In the genomic region with DNA sequence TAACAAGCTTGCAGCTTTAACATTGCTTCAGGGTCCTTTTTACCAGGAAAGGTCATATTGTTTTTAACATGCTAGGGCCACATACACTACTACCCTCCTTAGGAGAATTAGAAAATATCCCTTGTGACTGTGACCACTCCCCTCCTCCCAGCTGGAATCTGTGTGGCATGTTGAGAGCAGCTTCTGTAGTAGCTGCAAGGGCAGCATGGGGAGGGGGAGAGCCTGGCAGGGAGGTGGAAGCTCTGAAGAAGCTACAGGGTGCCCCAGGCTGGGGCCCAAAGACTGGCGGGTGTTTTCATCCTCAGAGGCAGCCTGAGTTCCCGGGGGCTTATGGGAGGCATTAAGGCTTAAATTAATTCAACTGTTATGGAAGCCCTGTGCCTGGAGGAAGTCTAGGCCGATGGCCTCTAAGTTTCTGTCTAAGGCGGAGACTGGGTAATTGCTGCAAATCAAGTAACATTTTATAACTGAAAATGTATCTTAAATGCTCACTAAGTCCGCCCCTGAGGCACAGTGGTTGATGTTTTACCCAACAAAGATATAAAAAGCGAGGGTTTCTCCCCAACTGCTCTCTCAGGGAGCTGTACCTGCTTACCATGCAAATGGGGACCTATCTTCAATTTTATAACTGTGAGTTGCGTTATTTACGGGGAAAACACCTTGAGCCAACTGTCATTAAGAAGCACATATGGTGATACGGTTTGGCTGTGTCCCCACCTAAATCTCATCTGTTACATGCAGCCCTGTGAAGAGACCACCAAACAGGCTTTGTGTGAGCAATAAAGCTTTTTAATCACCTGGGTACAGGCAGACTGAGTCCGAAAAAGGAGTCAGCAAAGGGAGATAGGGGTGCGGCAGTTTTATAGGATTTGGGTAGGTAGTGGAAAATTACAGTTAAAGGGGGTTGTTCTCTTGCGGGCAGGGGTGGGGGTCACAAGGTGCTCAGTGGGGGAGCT, we compare ENCODE assay signal across 10 cellular contexts. TPM values are rescaled to one million over a fixed set of nuclear protein-coding genes. Genes with fewer than 3 reads are reported as not detected.
DNase-seq lines count a peak whose midpoint lies in the region; ATAC-seq, FAIRE-seq and TF ChIP-seq lines count a peak whose summit lies in the region.
"Had no signal": no experiment of that assay in that cellular context is flagged by ENCODE, and none has a peak within 500 bp of the region (broad histone marks: within the 10 kb centered on the region; RNA-seq: fewer than 3 reads in every experiment).

No MANE protein-coding gene starts in this region.

- peak overlapping the region; percentile 73 for H3K4me2 ChIP-seq in OCI-LY1 (ENCODE audit: low read length)

- ATAC-seq in HG02623 (IDR thresholded peaks at IDR 0.05; ENCODE audit: unreplicated experiment): peak; percentile 67

- H3K4me3 Mint-ChIP-seq in T-helper 2 cell treated with Interferon-gamma antibody and Interleukin-4, amounts not matched to agents 5 μg/mL and 100 μg/mL, for 36 hours: peak overlapping the region; percentile 63
- peak overlapping the region; percentile 67 for H3K4me3 Mint-ChIP-seq in osteocyte (ENCODE audit: unreplicated experiment)

- H3K9me3 ChIP-seq in OCI-LY1 (ENCODE audit: low read length): no peaks in the 10 kb centered on the region

- H4K20me1 ChIP-seq in OCI-LY1 (ENCODE audit: insufficient read depth, low read length): no peaks in the 10 kb centered on the region

- H3K36me3 Mint-ChIP-seq in T-helper 2 cell treated with Interferon-gamma antibody and Interleukin-4, amounts not matched to agents 5 μg/mL and 100 μg/mL, for 36 hours (ENCODE audit: low read depth): peaks cover 12% of the 10 kb centered on the region
- H3K36me3 Mint-ChIP-seq in osteocyte (ENCODE audit: unreplicated experiment): no peaks in the 10 kb centered on the region

- H3K9ac ChIP-seq in OCI-LY1 (ENCODE audit: low read length): peak overlapping the region; percentile 90

- FAIRE-seq in frontal cortex (lab: Jason Lieb, UNC): no peak
- FAIRE-seq in RCC 7860 (lab: Jason Lieb, UNC): no peak

- no peaks in the 10 kb centered on the region for H3K9me2 ChIP-seq in OCI-LY1 (ENCODE audit: low read depth, low read length)

- H3K36me3 ChIP-seq in OCI-LY1 (ENCODE audit: insufficient read depth, low read length): 0 out of 2 replicates have a peak, but pooled peaks cover 6% of the 10 kb centered on the region

- H3K27ac Mint-ChIP-seq in T-helper 2 cell treated with Interferon-gamma antibody and Interleukin-4, amounts not matched to agents 5 μg/mL and 100 μg/mL, for 36 hours: peak overlapping the region; percentile 85
- peak overlapping the region; percentile 84 for H3K27ac Mint-ChIP-seq in osteocyte (ENCODE audit: unreplicated experiment)

- no peaks in the 10 kb centered on the region; the same call in 1 of the 2 replicates for H3F3A ChIP-seq in OCI-LY1 (ENCODE audit: insufficient read depth, low read length)

- H2AFZ ChIP-seq in OCI-LY1 (ENCODE audit: low read length): no peak overlapping the region

- H3K4me3 ChIP-seq in OCI-LY1 (ENCODE audit: low read depth, low read length, poor library complexity, severe bottlenecking): peak overlapping the region; percentile 43
- H3K4me3 ChIP-seq: skin epidermis had no signal

- H3K9me3 Mint-ChIP-seq in T-helper 2 cell treated with Interferon-gamma antibody and Interleukin-4, amounts not matched to agents 5 μg/mL and 100 μg/mL, for 36 hours: no peaks in the 10 kb centered on the region
- H3K9me3 Mint-ChIP-seq in osteocyte (ENCODE audit: unreplicated experiment): no peaks in the 10 kb centered on the region

- DNase-seq in T-helper 2 cell treated with Interferon-gamma antibody and Interleukin-4, amounts not matched to agents 5 μg/mL and 100 μg/mL, for 36 hours (ENCODE audit: low spot score): no peak
- DNase-seq in T-helper 2 cell: no peak
- no peak for DNase-seq in osteocyte (ENCODE audit: extremely low spot score, unreplicated experiment)
- no peak for DNase-seq in frontal cortex (ENCODE audit: low spot score in 2 of 2)
- no peak for DNase-seq in activated CD4-positive, alpha-beta T cell treated with anti-CD3 and anti-CD28 coated beads for 1 hour
- DNase-seq in RCC 7860 (ENCODE audit: low spot score): no peak
- DNase-seq: NCI-H510A had no signal

- no peaks in the 10 kb centered on the region for H3K27me3 Mint-ChIP-seq in T-helper 2 cell treated with Interferon-gamma antibody and Interleukin-4, amounts not matched to agents 5 μg/mL and 100 μg/mL, for 36 hours (ENCODE audit: low read depth)
- H3K27me3 Mint-ChIP-seq in osteocyte (ENCODE audit: unreplicated experiment): no peaks in the 10 kb centered on the region

- TF ChIP-seq CTCF in OCI-LY1 (IDR thresholded peaks at IDR 0.05; ENCODE audit: low read length): no peak
- no peak for TF ChIP-seq CTCF in osteocyte (IDR thresholded peaks at IDR 0.05)

- peaks cover 91% of the 10 kb centered on the region for H3K4me1 ChIP-seq in OCI-LY1 (ENCODE audit: insufficient read depth, low read length, severe bottlenecking)

- H3K27me3 ChIP-seq in OCI-LY1 (ENCODE audit: insufficient read depth, low read length): no peaks in the 10 kb centered on the region

- H3K4me1 Mint-ChIP-seq in T-helper 2 cell treated with Interferon-gamma antibody and Interleukin-4, amounts not matched to agents 5 μg/mL and 100 μg/mL, for 36 hours (ENCODE audit: low read depth): peaks cover 22% of the 10 kb centered on the region
- peaks cover 33% of the 10 kb centered on the region for H3K4me1 Mint-ChIP-seq in osteocyte (ENCODE audit: unreplicated experiment)

- H3K27ac ChIP-seq in OCI-LY1 (ENCODE audit: low read depth, low read length, poor library complexity, severe bottlenecking): peak overlapping the region; percentile 100

- H3K79me2 ChIP-seq in OCI-LY1 (ENCODE audit: insufficient read depth, low read length): peaks cover 6% of the 10 kb centered on the region

RNA-seq across cellular contexts. Expression of gene STS, which starts 37.4 kb away (rescaled TPM):
- 13.3 and 13.5 TPM in 2 replicates for total RNA-seq in osteocyte
- 2.9 TPM for total RNA-seq in frontal cortex

RNA-seq across cellular contexts. Expression of gene PUDP, which starts 37.8 kb away (rescaled TPM):
- total RNA-seq in osteocyte: 18.4 and 21.9 TPM in 2 replicates
- 4.5 TPM for total RNA-seq in frontal cortex
